Comparison of ENCODE assay signal across 14 cellular contexts in the genomic region with DNA sequence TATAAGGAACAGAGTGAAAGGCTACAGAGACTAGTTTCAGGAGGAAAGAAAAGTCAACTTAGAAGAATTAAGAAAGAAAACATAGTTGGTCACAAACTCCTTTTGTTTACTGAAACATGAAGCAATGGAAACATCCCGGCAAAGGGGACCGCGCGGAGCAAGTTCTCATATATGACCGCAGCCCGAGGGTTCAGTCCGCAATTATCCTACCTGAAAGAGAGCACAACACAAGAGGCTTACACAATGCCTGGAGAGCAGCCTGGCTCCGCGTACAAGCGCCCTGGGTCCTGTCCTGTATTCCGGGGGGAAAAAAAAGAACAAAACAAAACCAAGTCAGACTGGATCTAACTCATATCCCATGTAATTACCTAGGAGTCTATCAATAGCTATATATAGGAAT.
"Had no signal": no experiment of that assay in that cellular context is flagged by ENCODE, and none has a peak within 500 bp of the region (broad histone marks: within the 10 kb centered on the region; RNA-seq: fewer than 3 reads in every experiment).

No MANE protein-coding gene starts in this region.

- DNase-seq: brain microvascular endothelial cell; dermis blood vessel endothelial cell; hypothalamus; nephron progenitor cell; pancreas; retina; stimulated activated CD4-positive, alpha-beta T cell treated with anti-CD3 and anti-CD28 coated beads, Interleukin-4, amount 100 ng/mL, for 4 hours; T-helper 9 cell; uterus had no signal

- H3K9me3 Mint-ChIP-seq: activated naive CD4-positive, alpha-beta T cell treated with anti-CD3 and anti-CD28 coated beads, Interleukin-2, amount 50 U/mL, for 72 hours; nephron progenitor cell had no signal

- FAIRE-seq: endometrium, pancreas had no signal

- H3K4me3 Mint-ChIP-seq: nephron progenitor cell had no signal

- ATAC-seq: activated naive CD4-positive, alpha-beta T cell treated with anti-CD3 and anti-CD28 coated beads, Interleukin-2, amount 50 U/mL, for 72 hours; esophagus mucosa; pancreas had no signal

- H3K4me1 ChIP-seq: pancreas, uterus had no signal

- H3K27ac ChIP-seq: brain microvascular endothelial cell, pancreas, skin epidermis, uterus had no signal

- H3K36me3 ChIP-seq: uterus had no signal

- H3K9me3 ChIP-seq: pancreas, uterus had no signal

- H3K27me3 ChIP-seq: brain microvascular endothelial cell, pancreas, uterus had no signal

- H3K4me3 ChIP-seq: lung, pancreas, skin epidermis, uterus had no signal
